In the genomic region with DNA sequence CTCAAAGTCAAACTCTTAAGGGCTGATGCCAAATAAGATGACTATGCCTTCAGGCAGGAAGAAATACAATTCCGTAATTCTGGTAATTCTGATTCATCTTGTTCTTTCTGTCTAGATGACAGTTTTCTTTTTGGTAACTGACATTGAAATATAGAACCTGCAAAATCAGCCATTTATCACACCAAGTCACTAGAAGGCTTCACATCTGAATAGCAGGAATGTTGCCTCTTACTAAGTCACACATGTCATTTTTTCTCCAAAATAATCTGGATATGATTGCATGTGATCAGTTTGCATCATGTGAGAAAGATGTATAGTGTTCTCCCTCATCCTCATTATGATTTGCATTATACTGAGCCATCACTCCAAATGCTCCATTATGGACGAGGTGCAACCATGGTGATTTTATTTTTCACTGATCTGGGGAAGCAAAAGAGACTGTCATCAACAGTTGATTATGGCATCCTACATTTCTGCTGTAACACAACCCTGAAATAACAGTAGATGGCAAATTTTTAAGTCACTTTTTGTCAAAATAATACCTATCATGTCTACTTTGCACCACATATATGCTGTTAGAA, we compare ENCODE assay signal across 28 cellular contexts.
"Had no signal": no experiment of that assay in that cellular context is flagged by ENCODE, and none has a peak within 500 bp of the region (broad histone marks: within the 10 kb centered on the region; RNA-seq: fewer than 3 reads in every experiment).

No MANE protein-coding gene starts in this region.

- H3K9me3 ChIP-seq: suprapubic skin, testis, thoracic aorta, thyroid gland, tibial artery, tibial nerve, transverse colon, upper lobe of right lung, uterus, vagina had no signal

- H3K27me3 Mint-ChIP-seq: stimulated activated memory B cell treated with anti-CD40 and anti-IgM and Interleukin-4, amounts not matched to agents 10 μg/mL and 1 μg/mL and 100 μg/mL, for 72 hours; stimulated activated naive B cell treated with anti-CD40 and anti-IgM and Interleukin-4, amounts not matched to agents 10 μg/mL and 1 μg/mL and 100 μg/mL, for 72 hours; stimulated activated naive CD8-positive, alpha-beta T cell treated with anti-CD3 and anti-CD28 coated beads, Interleukin-15, amount 100 ng/mL, for 72 hours; stimulated activated naive CD8-positive, alpha-beta T cell treated with anti-CD3 and anti-CD28 coated beads, Interleukin-15, Interleukin-2, amounts not matched to agents 100 ng/mL and 50 ng/mL, for 24 hours had no signal

- H3K27me3 ChIP-seq: stomach, suprapubic skin, testis, thyroid gland, tibial artery, tibial nerve, transverse colon, upper lobe of left lung, upper lobe of right lung, uterus, vagina had no signal

- H3K4me1 ChIP-seq: stomach, suprapubic skin, testis, thyroid gland, tibial artery, transverse colon, upper lobe of left lung, upper lobe of right lung, uterus, vagina had no signal

- H3K4me3 Mint-ChIP-seq: stimulated activated effector memory CD8-positive, alpha-beta T cell treated with anti-CD3 and anti-CD28 coated beads, Interleukin-12 subunit alpha, Interleukin-12 subunit beta, amount 100 ng/mL, for 72 hours; stimulated activated memory B cell treated with anti-CD40 and anti-IgM and Interleukin-4, amounts not matched to agents 10 μg/mL and 1 μg/mL and 100 μg/mL, for 72 hours; stimulated activated naive B cell treated with anti-CD40 and anti-IgM and Interleukin-4, amounts not matched to agents 10 μg/mL and 1 μg/mL and 100 μg/mL, for 72 hours; stimulated activated naive CD8-positive, alpha-beta T cell treated with anti-CD3 and anti-CD28 coated beads, Interleukin-15, amount 100 ng/mL, for 72 hours; stimulated activated naive CD8-positive, alpha-beta T cell treated with anti-CD3 and anti-CD28 coated beads, Interleukin-15, Interleukin-2, amounts not matched to agents 100 ng/mL and 50 ng/mL, for 24 hours; type B pancreatic cell had no signal

- H3K9me3 Mint-ChIP-seq: type B pancreatic cell had no signal

- H3K4me3 ChIP-seq: stomach, suprapubic skin, testis, thoracic aorta, thyroid gland, tibial artery, tibial nerve, transverse colon, upper lobe of left lung, upper lobe of right lung, uterus, vagina had no signal

- H3K27ac Mint-ChIP-seq: stimulated activated effector memory CD8-positive, alpha-beta T cell treated with anti-CD3 and anti-CD28 coated beads, Interleukin-12 subunit alpha, Interleukin-12 subunit beta, amount 100 ng/mL, for 72 hours; stimulated activated memory B cell treated with anti-CD40 and anti-IgM and Interleukin-4, amounts not matched to agents 10 μg/mL and 1 μg/mL and 100 μg/mL, for 72 hours; stimulated activated naive B cell treated with anti-CD40 and anti-IgM and Interleukin-4, amounts not matched to agents 10 μg/mL and 1 μg/mL and 100 μg/mL, for 72 hours; stimulated activated naive CD8-positive, alpha-beta T cell treated with anti-CD3 and anti-CD28 coated beads, Interleukin-15, amount 100 ng/mL, for 72 hours; stimulated activated naive CD8-positive, alpha-beta T cell treated with anti-CD3 and anti-CD28 coated beads, Interleukin-15, Interleukin-2, amounts not matched to agents 100 ng/mL and 50 ng/mL, for 24 hours; type B pancreatic cell had no signal

- H3K4me1 Mint-ChIP-seq: stimulated activated effector memory CD8-positive, alpha-beta T cell treated with anti-CD3 and anti-CD28 coated beads, Interleukin-12 subunit alpha, Interleukin-12 subunit beta, amount 100 ng/mL, for 72 hours; stimulated activated memory B cell treated with anti-CD40 and anti-IgM and Interleukin-4, amounts not matched to agents 10 μg/mL and 1 μg/mL and 100 μg/mL, for 72 hours; stimulated activated naive B cell treated with anti-CD40 and anti-IgM and Interleukin-4, amounts not matched to agents 10 μg/mL and 1 μg/mL and 100 μg/mL, for 72 hours; stimulated activated naive CD8-positive, alpha-beta T cell treated with anti-CD3 and anti-CD28 coated beads, Interleukin-15, amount 100 ng/mL, for 72 hours had no signal

- H3K36me3 Mint-ChIP-seq: stimulated activated effector memory CD8-positive, alpha-beta T cell treated with anti-CD3 and anti-CD28 coated beads, Interleukin-12 subunit alpha, Interleukin-12 subunit beta, amount 100 ng/mL, for 72 hours; stimulated activated memory B cell treated with anti-CD40 and anti-IgM and Interleukin-4, amounts not matched to agents 10 μg/mL and 1 μg/mL and 100 μg/mL, for 72 hours; stimulated activated naive B cell treated with anti-CD40 and anti-IgM and Interleukin-4, amounts not matched to agents 10 μg/mL and 1 μg/mL and 100 μg/mL, for 72 hours; type B pancreatic cell had no signal

- DNase-seq: stimulated activated CD4-positive, alpha-beta T cell treated with anti-CD3 and anti-CD28 coated beads, Interleukin-2, amount 100 ng/mL, for 48 hours; stimulated activated CD4-positive, alpha-beta T cell treated with anti-CD3 and anti-CD28 coated beads, Interleukin-4, amount 100 ng/mL, for 1 hour; stimulated activated CD4-positive, alpha-beta T cell treated with anti-CD3 and anti-CD28 coated beads, Interleukin-4, amount 100 ng/mL, for 24 hours; stimulated activated CD4-positive, alpha-beta T cell treated with anti-CD3 and anti-CD28 coated beads, Interleukin-4, amount 100 ng/mL, for 4 hours; stimulated activated CD8-positive, alpha-beta memory T cell treated with anti-CD3 and anti-CD28 coated beads, Interleukin-4, amount 100 ng/mL, for 48 hours; stimulated activated naive B cell treated with anti-CD40 and anti-IgM and Interleukin-4, amounts not matched to agents 10 μg/mL and 1 μg/mL and 100 μg/mL, for 72 hours; stimulated activated naive CD4-positive, alpha-beta T cell; stimulated activated naive CD4-positive, alpha-beta T cell treated with Interleukin-2 at 50 U/mL for 16 hours; stimulated activated naive CD8-positive, alpha-beta T cell treated with anti-CD3 and anti-CD28 coated beads, Interleukin-15, amount 100 ng/mL, for 72 hours; stimulated activated naive CD8-positive, alpha-beta T cell treated with anti-CD3 and anti-CD28 coated beads, Interleukin-15, Interleukin-2, amounts not matched to agents 100 U/mL and 50 U/mL, for 24 hours; stomach; substantia nigra; testis; thyroid gland; tibial artery; transverse colon; trophoblast cell; upper lobe of left lung; upper lobe of right lung; uterus had no signal

- H3K27ac ChIP-seq: stomach, suprapubic skin, testis, thoracic aorta, thyroid gland, tibial artery, tibial nerve, transverse colon, upper lobe of left lung, upper lobe of right lung, uterus, vagina had no signal

- H3K36me3 ChIP-seq: stomach, suprapubic skin, thoracic aorta, thyroid gland, tibial artery, tibial nerve, transverse colon, upper lobe of left lung, upper lobe of right lung, uterus, vagina had no signal
